In the genomic region with DNA sequence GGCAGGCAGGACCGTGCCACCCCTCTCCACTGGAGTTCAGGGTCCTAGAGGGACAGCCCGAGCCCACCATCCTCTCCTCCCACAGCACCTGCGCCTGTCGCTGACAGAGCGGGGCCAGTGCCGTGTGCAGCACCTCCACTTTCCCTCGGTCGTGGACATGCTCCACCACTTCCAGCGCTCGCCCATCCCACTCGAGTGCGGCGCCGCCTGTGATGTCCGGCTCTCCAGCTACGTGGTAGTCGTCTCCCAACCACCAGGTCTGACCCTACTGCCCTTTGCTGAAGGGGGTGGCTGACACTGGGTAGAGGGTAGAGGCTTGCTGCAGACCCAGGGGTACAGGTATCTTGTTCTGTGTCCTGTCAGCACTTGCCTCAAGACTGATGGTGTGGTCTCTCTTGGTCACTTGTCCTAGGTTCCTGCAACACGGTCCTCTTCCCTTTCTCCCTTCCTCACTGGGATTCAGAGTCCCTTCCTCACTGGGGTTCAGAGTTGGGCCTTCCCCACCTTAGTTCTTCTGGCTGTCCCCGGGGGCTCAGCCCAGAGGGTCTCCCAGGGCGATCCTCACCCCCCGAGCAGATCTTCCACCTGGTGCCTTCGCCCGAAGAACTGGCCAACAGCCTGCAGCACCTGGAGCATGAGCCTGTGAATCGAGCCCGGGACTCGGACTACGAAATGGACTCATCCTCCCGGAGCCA, we compare ENCODE assay signal across 1 cellular context.
TF ChIP-seq lines count a peak whose summit lies in the region.

No MANE protein-coding gene starts in this region.

TF ChIP-seq in H1, 55 proteins besides CTCF, POLR2A, EP300 and RAD21:
- no peak for TF ChIP-seq GABPA (IDR thresholded peaks at IDR 0.05; ENCODE audit: borderline replicate concordance, insufficient read depth, low read length)
- no peak for TF ChIP-seq MAFK (IDR thresholded peaks at IDR 0.05; ENCODE audit: low read depth, low read length)
- TF ChIP-seq POLR2AphosphoS5 (IDR thresholded peaks at IDR 0.05; ENCODE audit: low read depth, low read length): peak; percentile 60; the same call in 1 of the 2 replicates
